Comparison of ENCODE assay signal across 28 cellular contexts in the genomic region with DNA sequence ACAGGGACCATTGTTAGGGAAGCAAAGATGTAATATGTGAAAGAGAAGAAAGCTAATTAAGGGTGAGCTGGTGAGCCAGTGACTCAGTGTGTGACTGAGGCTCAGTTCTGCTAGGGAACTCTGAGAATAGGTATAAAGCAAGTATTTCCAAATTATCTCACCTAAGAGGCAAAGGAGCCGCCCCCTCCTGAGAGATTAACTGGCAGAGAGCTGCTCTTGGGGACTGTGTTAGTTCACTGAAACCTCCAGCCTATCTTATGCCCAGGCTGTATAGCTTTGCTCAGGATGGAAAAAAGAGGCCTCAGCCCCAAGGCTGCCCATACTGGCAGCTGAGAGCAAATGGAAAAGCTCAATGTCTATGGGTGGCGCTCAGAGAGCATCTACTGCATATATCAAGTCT.
"Had no signal": no experiment of that assay in that cellular context is flagged by ENCODE, and none has a peak within 500 bp of the region (broad histone marks: within the 10 kb centered on the region; RNA-seq: fewer than 3 reads in every experiment).

No MANE protein-coding gene starts in this region.

- H3K36me3 ChIP-seq: gastrocnemius medialis, heart left ventricle, right atrium auricular region, suprapubic skin, transverse colon, vagina had no signal

- DNase-seq: cortex of kidney; effector memory CD8-positive, alpha-beta T cell; gastrocnemius medialis; heart left ventricle; immature natural killer cell; mucosa of descending colon; naive B cell; stimulated activated CD4-positive, alpha-beta T cell treated with anti-CD3 and anti-CD28 coated beads, Interleukin-12 subunit alpha, Interleukin-12 subunit beta, amount 100 ng/mL, for 4 hours; stimulated activated CD4-positive, alpha-beta T cell treated with anti-CD3 and anti-CD28 coated beads, Interleukin-1b, Interleukin-23, amount 100 ng/mL, for 48 hours; stimulated activated CD4-positive, alpha-beta T cell treated with anti-CD3 and anti-CD28 coated beads, Interleukin-4, amount 100 ng/mL, for 1 hour; stimulated activated CD8-positive, alpha-beta memory T cell treated with anti-CD3 and anti-CD28 coated beads, Interleukin-4, amount 100 ng/mL, for 48 hours; stimulated activated naive CD4-positive, alpha-beta T cell; stimulated activated naive CD8-positive, alpha-beta T cell treated with anti-CD3 and anti-CD28 coated beads, Interleukin-15, amount 100 ng/mL, for 72 hours; transverse colon had no signal

- H3K4me1 ChIP-seq: gastrocnemius medialis, heart left ventricle, parathyroid adenoma, right atrium auricular region, suprapubic skin, transverse colon, vagina had no signal

- H3K9me3 Mint-ChIP-seq: mesothelial cell of epicardium, neural crest cell had no signal

- ATAC-seq: effector memory CD8-positive, alpha-beta T cell; gastrocnemius medialis; heart left ventricle; left lobe of liver; mucosa of descending colon; natural killer cell treated with Interleukin-12 subunit alpha and Interleukin-12 subunit beta and Interleukin-15 and Interleukin-18, amount 100 ng/mL, for 72 hours; sciatic nerve; stimulated activated naive CD8-positive, alpha-beta T cell treated with anti-CD3 and anti-CD28 coated beads, Interleukin-15, amount 100 ng/mL, for 72 hours had no signal

- H3K4me3 ChIP-seq: gastrocnemius medialis, heart left ventricle, hepatocyte, lung, mucosa of descending colon, right atrium auricular region, smooth muscle cell, suprapubic skin, transverse colon, vagina had no signal

- H3K36me3 Mint-ChIP-seq: immature natural killer cell; memory B cell; mesothelial cell of epicardium; naive B cell; natural killer cell treated with Interleukin-12 subunit alpha and Interleukin-12 subunit beta and Interleukin-15 and Interleukin-18, amount 100 ng/mL, for 72 hours had no signal

- H3K4me3 Mint-ChIP-seq: effector memory CD8-positive, alpha-beta T cell; immature natural killer cell; memory B cell; mesothelial cell of epicardium; naive B cell; natural killer cell treated with Interleukin-12 subunit alpha and Interleukin-12 subunit beta and Interleukin-15 and Interleukin-18, amount 100 ng/mL, for 72 hours; neural crest cell; stimulated activated naive CD8-positive, alpha-beta T cell treated with anti-CD3 and anti-CD28 coated beads, Interleukin-15, amount 100 ng/mL, for 72 hours had no signal

- H3K27me3 Mint-ChIP-seq: effector memory CD8-positive, alpha-beta T cell; natural killer cell treated with Interleukin-12 subunit alpha and Interleukin-12 subunit beta and Interleukin-15 and Interleukin-18, amount 100 ng/mL, for 72 hours; progenitor cell of endocrine pancreas; stimulated activated naive CD8-positive, alpha-beta T cell treated with anti-CD3 and anti-CD28 coated beads, Interleukin-15, amount 100 ng/mL, for 72 hours had no signal

- H3K27me3 ChIP-seq: gastrocnemius medialis, hepatocyte, right atrium auricular region, suprapubic skin, transverse colon, vagina had no signal

- H3K9ac ChIP-seq: parathyroid adenoma had no signal

- H3K27ac ChIP-seq: gastrocnemius medialis, heart left ventricle, hepatocyte, parathyroid adenoma, right atrium auricular region, suprapubic skin, transverse colon, vagina had no signal

- H3K27ac Mint-ChIP-seq: effector memory CD8-positive, alpha-beta T cell; immature natural killer cell; memory B cell; mesothelial cell of epicardium; naive B cell; natural killer cell treated with Interleukin-12 subunit alpha and Interleukin-12 subunit beta and Interleukin-15 and Interleukin-18, amount 100 ng/mL, for 72 hours; progenitor cell of endocrine pancreas had no signal

- H3K9me3 ChIP-seq: gastrocnemius medialis, heart left ventricle, mucosa of descending colon, right atrium auricular region, suprapubic skin, transverse colon, vagina had no signal

- H3K4me1 Mint-ChIP-seq: immature natural killer cell; memory B cell; mesothelial cell of epicardium; naive B cell; neural crest cell; stimulated activated naive CD8-positive, alpha-beta T cell treated with anti-CD3 and anti-CD28 coated beads, Interleukin-15, amount 100 ng/mL, for 72 hours had no signal
